ENCODE assay signal across 8 cellular contexts in the genomic region with DNA sequence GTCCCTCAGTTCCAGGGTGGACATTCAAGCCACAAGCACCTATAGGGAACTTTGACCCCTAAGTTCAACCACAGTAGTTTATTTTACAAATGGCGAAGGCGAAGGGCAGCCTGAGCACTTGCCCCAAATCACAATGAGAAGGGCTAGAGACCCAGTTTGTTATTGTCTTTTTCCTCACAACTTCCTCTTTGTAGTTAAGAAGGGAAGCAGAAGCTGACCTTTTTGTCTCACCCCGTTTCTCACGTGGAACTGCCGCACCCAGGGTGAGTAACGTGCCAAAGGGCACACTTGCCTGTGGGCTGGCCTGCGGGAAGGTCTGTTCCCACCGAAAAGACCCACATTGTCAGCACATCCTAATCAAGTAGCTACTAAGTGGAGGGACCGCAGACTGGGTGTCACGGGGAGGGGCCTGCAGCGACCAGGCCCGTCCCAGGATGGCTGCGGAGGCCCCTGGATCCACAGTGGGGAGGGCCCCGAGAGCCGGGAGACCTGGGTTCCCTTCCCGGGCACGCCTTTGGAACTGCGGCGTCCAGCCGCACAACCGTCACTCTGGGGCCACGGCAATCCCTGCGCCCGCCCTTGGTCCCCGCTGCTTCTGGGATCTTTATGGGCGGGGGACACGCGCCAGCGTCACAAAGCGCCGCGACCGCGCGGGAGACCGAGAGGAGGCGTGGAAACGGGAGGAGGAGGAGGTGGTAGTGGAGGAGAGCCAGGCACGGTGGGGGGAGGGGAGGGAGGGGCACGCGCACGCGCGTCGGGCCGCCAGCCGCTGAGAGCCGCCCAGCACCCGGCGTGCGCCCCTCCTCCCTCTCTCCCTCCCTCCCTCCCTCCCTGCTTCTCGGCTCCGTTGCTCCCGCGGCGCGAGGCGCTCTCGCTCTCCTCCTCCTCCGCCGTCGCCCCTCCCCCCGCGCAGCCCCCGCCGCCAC. TPM values are rescaled to one million over a fixed set of nuclear protein-coding genes. Genes with fewer than 3 reads are reported as not detected.
DNase-seq lines count a peak whose midpoint lies in the region; ATAC-seq, FAIRE-seq and TF ChIP-seq lines count a peak whose summit lies in the region.

A gene with protein sequence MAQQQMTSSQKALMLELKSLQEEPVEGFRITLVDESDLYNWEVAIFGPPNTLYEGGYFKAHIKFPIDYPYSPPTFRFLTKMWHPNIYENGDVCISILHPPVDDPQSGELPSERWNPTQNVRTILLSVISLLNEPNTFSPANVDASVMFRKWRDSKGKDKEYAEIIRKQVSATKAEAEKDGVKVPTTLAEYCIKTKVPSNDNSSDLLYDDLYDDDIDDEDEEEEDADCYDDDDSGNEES (plus strand): TSS at position 834 of the 926 bp plus-strand sequence. CDS start 598 bp downstream, outside the sequence.

- TF ChIP-seq CTCF in kidney (IDR thresholded peaks at IDR 0.05; ENCODE audit: borderline replicate concordance, extremely low read depth, insufficient read depth): no peak

- peaks cover 20 to 26% of the 10 kb centered on the region in 2 donors for H3K4me1 ChIP-seq in kidney (ENCODE audit: control insufficient read depth in 1 of 2, insufficient read depth in 1 of 2, low read depth in 1 of 2, low read length in 2 of 2)

- H3K27ac ChIP-seq in kidney (ENCODE audit: low read depth in 2 of 2, low read length in 2 of 2): peak within 1 kb of the TSS; percentile 98 to 99

- FAIRE-seq in kidney (lab: Jason Lieb, UNC): no peak

- ATAC-seq in HG03432 (IDR thresholded peaks at IDR 0.05; ENCODE audit: unreplicated experiment): peak; percentile 68

- DNase-seq in AG20443 (ENCODE audit: low spot score) (peak; percentile 99), NCI-H510A (lab: John Stamatoyannopoulos, UW) (peak; percentile 79), cerebellar nuclear complex (lab: John Stamatoyannopoulos, UW) (peak; percentile 16 to 32), kidney (peak; percentile 98)
- DNase-seq in activated CD4-positive, alpha-beta T cell treated with anti-CD3 and anti-CD28 coated beads for 1 hour: peak; percentile 86
- DNase-seq in stimulated activated CD4-positive, alpha-beta T cell treated with anti-CD3 and anti-CD28 coated beads, Interleukin-15, amount 100 ng/mL, for 24 hours: peak; percentile 95

- H3K4me3 ChIP-seq in kidney (ENCODE audit: low read length in 2 of 2): peak within 1 kb of the TSS; percentile 83 to 92

- H3K36me3 ChIP-seq in kidney (ENCODE audit: control insufficient read depth in 1 of 2, insufficient read depth in 2 of 2, low read length in 2 of 2): no peaks in the 10 kb centered on the region

- TF ChIP-seq POLR2A in GM19193 (IDR thresholded peaks at IDR 0.05; ENCODE audit: extremely low read depth, insufficient read depth, insufficient read length): peak; percentile 84

- peak within 1 kb of the TSS; percentile 91 to 96 for H3K9ac ChIP-seq in kidney (ENCODE audit: low read length in 2 of 2)

- intact Hi-C loops in kidney (cut with DNase I): no loop called here

- no peaks in the 10 kb centered on the region for H3K9me3 ChIP-seq in kidney (ENCODE audit: control insufficient read depth in 1 of 2, low read length in 2 of 2)

RNA-seq across cellular contexts. Expression of the gene that starts here (rescaled TPM):
- total RNA-seq in kidney: 32.2 TPM
- polyA plus RNA-seq in kidney (ENCODE audit: insufficient read depth, low read depth, low replicate concordance): 26.1 TPM

Comparison
In these comparisons a context has a peak if more than half of its experiments do, and no peak if none do; other contexts are left out.
1. Peak in every context shown above with its lines: DNase-seq, ATAC-seq, H3K4me3 ChIP-seq and H3K27ac ChIP-seq.
2. DNase-seq: peak in every context shown above with its lines; median percentile 99 in AG20443; 98 in kidney; 95 in stimulated activated CD4-positive, alpha-beta T cell treated with anti-CD3 and anti-CD28 coated beads, Interleukin-15, amount 100 ng/mL, for 24 hours; 86 in activated CD4-positive, alpha-beta T cell treated with anti-CD3 and anti-CD28 coated beads for 1 hour; 79 in NCI-H510A; 24 in cerebellar nuclear complex.